ENCODE assay signal across 1 cellular context in the genomic region with DNA sequence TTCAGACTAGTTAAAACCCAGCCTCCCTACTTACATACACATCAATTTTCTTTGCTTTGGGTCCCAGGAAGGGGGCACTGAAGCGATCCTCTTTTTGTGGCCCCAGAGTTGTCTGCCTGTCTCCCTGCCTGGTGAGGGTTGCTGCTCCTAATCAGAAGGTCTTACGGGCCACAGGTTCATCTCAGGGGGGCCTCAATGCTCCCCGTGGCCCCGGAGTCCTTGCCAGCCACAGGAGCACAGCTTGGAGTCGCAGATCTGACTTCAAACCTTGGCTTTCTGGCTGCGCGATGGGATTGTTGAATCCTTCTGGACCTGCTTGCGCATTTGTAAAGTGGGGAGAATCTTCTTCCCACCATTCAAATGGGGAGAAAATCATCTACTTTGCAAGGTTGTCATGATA.
TF ChIP-seq lines count a peak whose summit lies in the region.

No MANE protein-coding gene starts in this region.

TF ChIP-seq in GM23338, 12 proteins besides CTCF, POLR2A, EP300 and RAD21 (continued from another document):
- TF ChIP-seq, protein P1, sequence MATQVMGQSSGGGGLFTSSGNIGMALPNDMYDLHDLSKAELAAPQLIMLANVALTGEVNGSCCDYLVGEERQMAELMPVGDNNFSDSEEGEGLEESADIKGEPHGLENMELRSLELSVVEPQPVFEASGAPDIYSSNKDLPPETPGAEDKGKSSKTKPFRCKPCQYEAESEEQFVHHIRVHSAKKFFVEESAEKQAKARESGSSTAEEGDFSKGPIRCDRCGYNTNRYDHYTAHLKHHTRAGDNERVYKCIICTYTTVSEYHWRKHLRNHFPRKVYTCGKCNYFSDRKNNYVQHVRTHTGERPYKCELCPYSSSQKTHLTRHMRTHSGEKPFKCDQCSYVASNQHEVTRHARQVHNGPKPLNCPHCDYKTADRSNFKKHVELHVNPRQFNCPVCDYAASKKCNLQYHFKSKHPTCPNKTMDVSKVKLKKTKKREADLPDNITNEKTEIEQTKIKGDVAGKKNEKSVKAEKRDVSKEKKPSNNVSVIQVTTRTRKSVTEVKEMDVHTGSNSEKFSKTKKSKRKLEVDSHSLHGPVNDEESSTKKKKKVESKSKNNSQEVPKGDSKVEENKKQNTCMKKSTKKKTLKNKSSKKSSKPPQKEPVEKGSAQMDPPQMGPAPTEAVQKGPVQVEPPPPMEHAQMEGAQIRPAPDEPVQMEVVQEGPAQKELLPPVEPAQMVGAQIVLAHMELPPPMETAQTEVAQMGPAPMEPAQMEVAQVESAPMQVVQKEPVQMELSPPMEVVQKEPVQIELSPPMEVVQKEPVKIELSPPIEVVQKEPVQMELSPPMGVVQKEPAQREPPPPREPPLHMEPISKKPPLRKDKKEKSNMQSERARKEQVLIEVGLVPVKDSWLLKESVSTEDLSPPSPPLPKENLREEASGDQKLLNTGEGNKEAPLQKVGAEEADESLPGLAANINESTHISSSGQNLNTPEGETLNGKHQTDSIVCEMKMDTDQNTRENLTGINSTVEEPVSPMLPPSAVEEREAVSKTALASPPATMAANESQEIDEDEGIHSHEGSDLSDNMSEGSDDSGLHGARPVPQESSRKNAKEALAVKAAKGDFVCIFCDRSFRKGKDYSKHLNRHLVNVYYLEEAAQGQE (IDR thresholded peaks at IDR 0.05; ENCODE audit: unreplicated experiment), result no peak
- TF ChIP-seq EZH2 (IDR thresholded peaks at IDR 0.05; ENCODE audit: low read depth, unreplicated experiment), result no peak
- TF ChIP-seq, protein P2, sequence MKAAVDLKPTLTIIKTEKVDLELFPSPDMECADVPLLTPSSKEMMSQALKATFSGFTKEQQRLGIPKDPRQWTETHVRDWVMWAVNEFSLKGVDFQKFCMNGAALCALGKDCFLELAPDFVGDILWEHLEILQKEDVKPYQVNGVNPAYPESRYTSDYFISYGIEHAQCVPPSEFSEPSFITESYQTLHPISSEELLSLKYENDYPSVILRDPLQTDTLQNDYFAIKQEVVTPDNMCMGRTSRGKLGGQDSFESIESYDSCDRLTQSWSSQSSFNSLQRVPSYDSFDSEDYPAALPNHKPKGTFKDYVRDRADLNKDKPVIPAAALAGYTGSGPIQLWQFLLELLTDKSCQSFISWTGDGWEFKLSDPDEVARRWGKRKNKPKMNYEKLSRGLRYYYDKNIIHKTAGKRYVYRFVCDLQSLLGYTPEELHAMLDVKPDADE (IDR thresholded peaks at IDR 0.05), result no peak
- no peak for TF ChIP-seq JUNB (IDR thresholded peaks at IDR 0.05; ENCODE audit: unreplicated experiment)
- no peak for TF ChIP-seq POLR2AphosphoS5 (IDR thresholded peaks at IDR 0.05; ENCODE audit: low read depth)
- TF ChIP-seq ZNF114 (CRISPR knock-in tag; IDR thresholded peaks at IDR 0.05), result no peak
- TF ChIP-seq NANOG (IDR thresholded peaks at IDR 0.05; ENCODE audit: borderline replicate concordance), result no peak
